1 cellular context compared by ENCODE assay signal in genomic region chr7:150514748-150515222, GRCh38.
TF ChIP-seq lines count a peak whose summit lies in the region.

Gene GIMAP7, plus strand, starts transcription at chr7:150514872. Its CDS starts 5,103 bp downstream, at chr7:150519975.

TF ChIP-seq in HepG2, 621 proteins besides CTCF, POLR2A, EP300 and RAD21 (continued from another document):
- no peak for TF ChIP-seq E2F1 (CRISPR knock-in tag; IDR thresholded peaks at IDR 0.05)
- 0 out of 2 replicates have a peak, but pooled peaks have one; percentile 11 for TF ChIP-seq HNF4A (CRISPR knock-in tag; IDR thresholded peaks at IDR 0.05)
- TF ChIP-seq ZSCAN25 (CRISPR knock-in tag; IDR thresholded peaks at IDR 0.05): peak; percentile 62
- TF ChIP-seq KDM2A (CRISPR knock-in tag; IDR thresholded peaks at IDR 0.05; ENCODE audit: borderline replicate concordance, low read depth): no peak
- TF ChIP-seq MED8 (CRISPR knock-in tag; IDR thresholded peaks at IDR 0.05; ENCODE audit: insufficient replicate concordance): no peak
- TF ChIP-seq HCFC1 (IDR thresholded peaks at IDR 0.05; ENCODE audit: low read depth, low read length): no peak
TF ChIP-seq in HepG2: peak in this region for 2.
